ENCODE assay signal across 1 cellular context in genomic region chr4:139299536-139299935, GRCh38.
TF ChIP-seq lines count a peak whose summit lies in the region.

No MANE protein-coding gene starts in this region.

TF ChIP-seq in IMR-90, 13 proteins besides CTCF, POLR2A, EP300 and RAD21 (continued from another document):
- TF ChIP-seq USF2 (IDR thresholded peaks at IDR 0.05; ENCODE audit: low read depth, low read length) (no peak), MAFK (IDR thresholded peaks at IDR 0.05; ENCODE audit: low read depth, low read length) (no peak), RCOR1 (IDR thresholded peaks at IDR 0.05; ENCODE audit: insufficient replicate concordance, low read length) (no peak), ELK1 (IDR thresholded peaks at IDR 0.05; ENCODE audit: borderline replicate concordance, low read depth, low read length) (no peak), CHD1 (IDR thresholded peaks at IDR 0.05; ENCODE audit: low read depth, low read length) (no peak), MXI1 (IDR thresholded peaks at IDR 0.05; ENCODE audit: borderline replicate concordance, low read depth, low read length) (no peak), CEBPB (IDR thresholded peaks at IDR 0.05; ENCODE audit: low read depth, low read length) (no peak), MAZ (IDR thresholded peaks at IDR 0.05; ENCODE audit: borderline replicate concordance, low read depth, low read length) (no peak), SMC3 (IDR thresholded peaks at IDR 0.05; ENCODE audit: low read depth, low read length) (no peak)
TF ChIP-seq in IMR-90: peak in this region for 0.
